Comparison of ENCODE assay signal across 9 cellular contexts in the genomic region with DNA sequence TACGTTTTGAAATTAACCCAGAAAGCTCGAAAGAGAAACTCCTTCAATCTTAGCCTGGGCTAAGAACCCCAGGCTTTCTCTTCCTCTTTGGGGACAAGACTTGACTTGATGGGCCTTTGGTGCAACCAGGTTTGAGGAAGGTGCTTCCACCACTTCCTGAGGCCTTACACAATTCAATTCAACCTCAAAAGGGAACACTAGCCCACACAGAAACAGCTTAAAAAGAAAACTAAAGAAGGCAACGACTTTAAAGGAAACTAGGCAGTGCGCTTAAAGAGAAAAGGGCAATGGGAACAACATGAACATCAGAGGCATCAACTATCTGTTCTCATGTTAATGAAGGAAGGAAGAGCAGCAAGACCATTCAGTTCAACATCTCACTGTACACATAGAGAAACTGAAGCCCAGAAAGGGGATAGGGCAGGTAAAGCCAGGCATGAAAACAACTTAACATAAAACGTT.
A peak's percentile ranks its signal among the peaks of the same experiment; 100 is the strongest.
DNase-seq lines count a peak whose midpoint lies in the region; ATAC-seq and TF ChIP-seq lines count a peak whose summit lies in the region.
"Had no signal": no experiment of that assay in that cellular context is flagged by ENCODE, and none has a peak within 500 bp of the region (broad histone marks: within the 10 kb centered on the region; RNA-seq: fewer than 3 reads in every experiment).

No MANE protein-coding gene starts in this region.

- H3K27ac ChIP-seq in cingulate gyrus (ENCODE audit: low read depth, low read length): peak overlapping the region; percentile 7

- POLR2A ChIA-PET in GM10248 (lab: Yijun Ruan, JAX) (no interaction called here), HEK293T (lab: Yijun Ruan, JAX) (no interaction called here)

- TF ChIP-seq CTCF in GM10248 (IDR thresholded peaks at IDR 0.05; ENCODE audit: control extremely low read depth, extremely low read depth, low read depth, missing control alignments): no peak

- peak; percentile 44 for DNase-seq in GM10248 (ENCODE audit: extremely low spot score)
- no peak for DNase-seq in HEK293T (ENCODE audit: extremely low spot score)
- no peak for DNase-seq in NCI-H187 (lab: John Stamatoyannopoulos, UW)
- DNase-seq in epidermal melanocyte (ENCODE audit: insufficient read length, low spot score): no peak
- no peak for DNase-seq in NK-92 (lab: John Stamatoyannopoulos, UW; ENCODE audit: unreplicated experiment)
- DNase-seq: NCI-H345 had no signal

- ATAC-seq in GM19467 (IDR thresholded peaks at IDR 0.05; ENCODE audit: unreplicated experiment) (peak; percentile 49), HG03439 (IDR thresholded peaks at IDR 0.05; ENCODE audit: unreplicated experiment) (peak; percentile 54)

- CTCF ChIA-PET in GM10248 (lab: Yijun Ruan, JAX): interaction anchor here (1.1 to 7.3 kb wide), 5 partner anchors 12 to 529 kb away, joined by 3 to 28 read pairs (median 5); no protein-coding TSS in a partner anchor
- CTCF ChIA-PET in HEK293T (lab: Yijun Ruan, JAX): interaction anchor here (0.8 kb wide), 1 partner anchor 99 kb away, joined by 3 read pairs; no protein-coding TSS in a partner anchor

TF ChIP-seq in HEK293T, 16 proteins besides CTCF, POLR2A, EP300 and RAD21:
- TF ChIP-seq NFRKB (IDR thresholded peaks at IDR 0.05) (no peak), FOXK2 (IDR thresholded peaks at IDR 0.05) (no peak), SP1 (IDR thresholded peaks at IDR 0.05) (no peak), ZNF384 (IDR thresholded peaks at IDR 0.05) (no peak), HDGF (IDR thresholded peaks at IDR 0.05; ENCODE audit: borderline replicate concordance) (no peak), L3MBTL2 (conservative IDR thresholded peaks at IDR 0.05) (no peak), CTBP1 (IDR thresholded peaks at IDR 0.05; ENCODE audit: borderline replicate concordance) (no peak), LEF1 (IDR thresholded peaks at IDR 0.05; ENCODE audit: borderline replicate concordance) (no peak), FOXA1 (IDR thresholded peaks at IDR 0.05) (no peak), FOXM1 (IDR thresholded peaks at IDR 0.05; ENCODE audit: borderline replicate concordance) (no peak), ELF4 (IDR thresholded peaks at IDR 0.05) (no peak), SUZ12 (IDR thresholded peaks at IDR 0.05) (no peak), ARNT (IDR thresholded peaks at IDR 0.05) (no peak), TARDBP (IDR thresholded peaks at IDR 0.05) (no peak)
- TF ChIP-seq, protein P1, sequence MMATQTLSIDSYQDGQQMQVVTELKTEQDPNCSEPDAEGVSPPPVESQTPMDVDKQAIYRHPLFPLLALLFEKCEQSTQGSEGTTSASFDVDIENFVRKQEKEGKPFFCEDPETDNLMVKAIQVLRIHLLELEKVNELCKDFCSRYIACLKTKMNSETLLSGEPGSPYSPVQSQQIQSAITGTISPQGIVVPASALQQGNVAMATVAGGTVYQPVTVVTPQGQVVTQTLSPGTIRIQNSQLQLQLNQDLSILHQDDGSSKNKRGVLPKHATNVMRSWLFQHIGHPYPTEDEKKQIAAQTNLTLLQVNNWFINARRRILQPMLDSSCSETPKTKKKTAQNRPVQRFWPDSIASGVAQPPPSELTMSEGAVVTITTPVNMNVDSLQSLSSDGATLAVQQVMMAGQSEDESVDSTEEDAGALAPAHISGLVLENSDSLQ (IDR thresholded peaks at IDR 0.05): no peak
TF ChIP-seq in HEK293T: peak in this region for 0.
